ENCODE assay signal across 1 cellular context in the genomic region with DNA sequence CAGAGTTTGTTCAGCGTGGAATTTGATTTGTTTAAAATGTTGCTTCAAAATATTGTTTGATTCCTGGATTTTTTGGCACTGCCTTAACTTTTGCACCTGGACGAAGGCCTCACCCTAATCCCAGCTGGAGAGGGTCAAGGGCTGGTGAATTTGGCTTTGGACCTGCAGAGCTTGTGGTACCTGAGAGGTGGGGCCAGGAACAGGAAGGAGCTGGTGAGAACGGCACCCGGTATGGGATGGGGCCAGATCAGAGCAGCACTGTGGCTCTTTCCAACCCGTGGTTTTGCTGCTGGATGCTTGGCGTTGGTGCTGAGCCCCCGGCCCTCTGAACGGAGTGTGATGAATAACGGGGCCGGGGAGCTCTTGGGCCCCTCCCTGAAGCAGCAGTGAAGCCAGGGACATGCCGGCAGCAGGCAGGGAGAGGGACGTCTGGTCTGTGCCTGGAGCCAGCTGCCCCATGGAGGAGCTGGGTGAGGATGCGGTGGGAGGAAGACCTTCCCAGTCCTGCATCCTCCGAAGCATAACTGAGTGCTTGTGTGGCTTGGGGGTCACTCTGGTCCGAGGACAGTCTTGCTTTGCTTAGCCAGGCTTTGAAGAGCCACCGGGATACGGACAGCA.
TF ChIP-seq lines count a peak whose summit lies in the region.

No MANE protein-coding gene starts in this region.

TF ChIP-seq in HepG2, 621 proteins besides CTCF, POLR2A, EP300 and RAD21 (continued from another document):
- TF ChIP-seq, protein P1, sequence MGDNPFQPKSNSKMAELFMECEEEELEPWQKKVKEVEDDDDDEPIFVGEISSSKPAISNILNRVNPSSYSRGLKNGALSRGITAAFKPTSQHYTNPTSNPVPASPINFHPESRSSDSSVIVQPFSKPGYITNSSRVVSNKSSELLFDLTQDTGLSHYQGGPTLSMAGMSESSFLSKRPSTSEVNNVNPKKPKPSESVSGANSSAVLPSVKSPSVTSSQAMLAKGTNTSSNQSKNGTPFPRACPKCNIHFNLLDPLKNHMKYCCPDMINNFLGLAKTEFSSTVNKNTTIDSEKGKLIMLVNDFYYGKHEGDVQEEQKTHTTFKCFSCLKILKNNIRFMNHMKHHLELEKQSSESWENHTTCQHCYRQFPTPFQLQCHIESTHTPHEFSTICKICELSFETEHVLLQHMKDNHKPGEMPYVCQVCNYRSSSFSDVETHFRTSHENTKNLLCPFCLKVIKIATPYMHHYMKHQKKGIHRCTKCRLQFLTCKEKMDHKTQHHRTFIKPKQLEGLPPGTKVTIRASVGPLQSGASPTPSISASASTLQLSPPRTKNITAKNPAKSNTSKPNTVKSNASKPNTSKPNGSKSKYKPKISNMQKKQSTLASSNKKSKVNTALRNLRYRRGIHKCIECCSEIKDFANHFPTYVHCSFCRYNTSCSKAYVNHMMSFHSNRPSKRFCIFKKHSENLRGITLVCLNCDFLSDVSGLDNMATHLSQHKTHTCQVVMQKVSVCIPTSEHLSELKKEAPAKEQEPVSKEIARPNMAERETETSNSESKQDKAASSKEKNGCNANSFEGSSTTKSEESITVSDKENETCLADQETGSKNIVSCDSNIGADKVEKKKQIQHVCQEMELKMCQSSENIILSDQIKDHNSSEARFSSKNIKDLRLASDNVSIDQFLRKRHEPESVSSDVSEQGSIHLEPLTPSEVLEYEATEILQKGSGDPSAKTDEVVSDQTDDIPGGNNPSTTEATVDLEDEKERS (CRISPR knock-in tag; IDR thresholded peaks at IDR 0.05), result no peak
- TF ChIP-seq SALL2 (CRISPR knock-in tag; IDR thresholded peaks at IDR 0.05) (no peak), HOXA5 (CRISPR knock-in tag; IDR thresholded peaks at IDR 0.05) (no peak), AKAP8 (CRISPR knock-in tag; IDR thresholded peaks at IDR 0.05) (0 out of 2 replicates have a peak, but pooled peaks have one; percentile 17), TBP (CRISPR knock-in tag; IDR thresholded peaks at IDR 0.05) (no peak), SIN3B (IDR thresholded peaks at IDR 0.05; ENCODE audit: low read length) (no peak), POGZ (CRISPR knock-in tag; IDR thresholded peaks at IDR 0.05) (no peak), ZNF878 (CRISPR knock-in tag; IDR thresholded peaks at IDR 0.05) (no peak), MAFG (CRISPR knock-in tag; IDR thresholded peaks at IDR 0.05) (no peak), NR2F1 (CRISPR knock-in tag; IDR thresholded peaks at IDR 0.05) (no peak), SNRNP70 (IDR thresholded peaks at IDR 0.05; ENCODE audit: low read depth, low read length) (no peak), ADNP (CRISPR knock-in tag; IDR thresholded peaks at IDR 0.05) (no peak), ZNF180 (CRISPR knock-in tag; IDR thresholded peaks at IDR 0.05; ENCODE audit: borderline replicate concordance, low read depth) (no peak), ZNF33B (CRISPR knock-in tag; IDR thresholded peaks at IDR 0.05) (no peak), FOXP1 (IDR thresholded peaks at IDR 0.05) (no peak), FOXP1 (CRISPR knock-in tag; IDR thresholded peaks at IDR 0.05) (no peak), SOX6 (IDR thresholded peaks at IDR 0.05) (no peak), SOX6 (CRISPR knock-in tag; IDR thresholded peaks at IDR 0.05) (no peak), TMF1 (CRISPR knock-in tag; IDR thresholded peaks at IDR 0.05; ENCODE audit: low read depth) (no peak), ZNF816 (CRISPR knock-in tag; IDR thresholded peaks at IDR 0.05; ENCODE audit: borderline replicate concordance) (no peak), ZNF768 (CRISPR knock-in tag; IDR thresholded peaks at IDR 0.05) (0 out of 2 replicates have a peak, but pooled peaks have one; percentile 9), ZNF749 (CRISPR knock-in tag; IDR thresholded peaks at IDR 0.05; ENCODE audit: borderline replicate concordance) (no peak), ZNF614 (CRISPR knock-in tag; IDR thresholded peaks at IDR 0.05; ENCODE audit: borderline replicate concordance) (no peak), GATA4 (IDR thresholded peaks at IDR 0.05; ENCODE audit: borderline replicate concordance, low read depth) (no peak), ZNF644 (CRISPR knock-in tag; IDR thresholded peaks at IDR 0.05; ENCODE audit: low read depth) (no peak), ZBTB20 (CRISPR knock-in tag; IDR thresholded peaks at IDR 0.05; ENCODE audit: borderline replicate concordance, low read depth) (no peak), ONECUT2 (CRISPR knock-in tag; IDR thresholded peaks at IDR 0.05) (no peak), PITX1 (CRISPR knock-in tag; IDR thresholded peaks at IDR 0.05) (no peak), NRL (CRISPR knock-in tag; IDR thresholded peaks at IDR 0.05; ENCODE audit: borderline replicate concordance) (0 out of 2 replicates have a peak, but pooled peaks have one; percentile 43), HDAC6 (IDR thresholded peaks at IDR 0.05; ENCODE audit: low read depth, low read length) (no peak), ZBTB42 (CRISPR knock-in tag; IDR thresholded peaks at IDR 0.05) (no peak), SNAI1 (CRISPR knock-in tag; IDR thresholded peaks at IDR 0.05; ENCODE audit: borderline replicate concordance) (no peak), RBM22 (optimal IDR thresholded peaks at IDR 0.05; ENCODE audit: low read length) (peak; percentile 74), SMAD1 (CRISPR knock-in tag; IDR thresholded peaks at IDR 0.05; ENCODE audit: borderline replicate concordance, low read depth) (no peak), FOXA1 (IDR thresholded peaks at IDR 0.05) (no peak), FOXA1 (CRISPR knock-in tag; IDR thresholded peaks at IDR 0.05) (no peak), AGO2 (optimal IDR thresholded peaks at IDR 0.05; ENCODE audit: low read depth, low read length) (peak; percentile 65)
- TF ChIP-seq, protein P2, sequence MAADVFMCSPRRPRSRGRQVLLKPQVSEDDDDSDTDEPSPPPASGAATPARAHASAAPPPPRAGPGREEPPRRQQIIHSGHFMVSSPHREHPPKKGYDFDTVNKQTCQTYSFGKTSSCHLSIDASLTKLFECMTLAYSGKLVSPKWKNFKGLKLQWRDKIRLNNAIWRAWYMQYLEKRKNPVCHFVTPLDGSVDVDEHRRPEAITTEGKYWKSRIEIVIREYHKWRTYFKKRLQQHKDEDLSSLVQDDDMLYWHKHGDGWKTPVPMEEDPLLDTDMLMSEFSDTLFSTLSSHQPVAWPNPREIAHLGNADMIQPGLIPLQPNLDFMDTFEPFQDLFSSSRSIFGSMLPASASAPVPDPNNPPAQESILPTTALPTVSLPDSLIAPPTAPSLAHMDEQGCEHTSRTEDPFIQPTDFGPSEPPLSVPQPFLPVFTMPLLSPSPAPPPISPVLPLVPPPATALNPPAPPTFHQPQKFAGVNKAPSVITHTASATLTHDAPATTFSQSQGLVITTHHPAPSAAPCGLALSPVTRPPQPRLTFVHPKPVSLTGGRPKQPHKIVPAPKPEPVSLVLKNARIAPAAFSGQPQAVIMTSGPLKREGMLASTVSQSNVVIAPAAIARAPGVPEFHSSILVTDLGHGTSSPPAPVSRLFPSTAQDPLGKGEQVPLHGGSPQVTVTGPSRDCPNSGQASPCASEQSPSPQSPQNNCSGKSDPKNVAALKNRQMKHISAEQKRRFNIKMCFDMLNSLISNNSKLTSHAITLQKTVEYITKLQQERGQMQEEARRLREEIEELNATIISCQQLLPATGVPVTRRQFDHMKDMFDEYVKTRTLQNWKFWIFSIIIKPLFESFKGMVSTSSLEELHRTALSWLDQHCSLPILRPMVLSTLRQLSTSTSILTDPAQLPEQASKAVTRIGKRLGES (CRISPR knock-in tag; IDR thresholded peaks at IDR 0.05; ENCODE audit: borderline replicate concordance), result no peak
- TF ChIP-seq, protein P3, sequence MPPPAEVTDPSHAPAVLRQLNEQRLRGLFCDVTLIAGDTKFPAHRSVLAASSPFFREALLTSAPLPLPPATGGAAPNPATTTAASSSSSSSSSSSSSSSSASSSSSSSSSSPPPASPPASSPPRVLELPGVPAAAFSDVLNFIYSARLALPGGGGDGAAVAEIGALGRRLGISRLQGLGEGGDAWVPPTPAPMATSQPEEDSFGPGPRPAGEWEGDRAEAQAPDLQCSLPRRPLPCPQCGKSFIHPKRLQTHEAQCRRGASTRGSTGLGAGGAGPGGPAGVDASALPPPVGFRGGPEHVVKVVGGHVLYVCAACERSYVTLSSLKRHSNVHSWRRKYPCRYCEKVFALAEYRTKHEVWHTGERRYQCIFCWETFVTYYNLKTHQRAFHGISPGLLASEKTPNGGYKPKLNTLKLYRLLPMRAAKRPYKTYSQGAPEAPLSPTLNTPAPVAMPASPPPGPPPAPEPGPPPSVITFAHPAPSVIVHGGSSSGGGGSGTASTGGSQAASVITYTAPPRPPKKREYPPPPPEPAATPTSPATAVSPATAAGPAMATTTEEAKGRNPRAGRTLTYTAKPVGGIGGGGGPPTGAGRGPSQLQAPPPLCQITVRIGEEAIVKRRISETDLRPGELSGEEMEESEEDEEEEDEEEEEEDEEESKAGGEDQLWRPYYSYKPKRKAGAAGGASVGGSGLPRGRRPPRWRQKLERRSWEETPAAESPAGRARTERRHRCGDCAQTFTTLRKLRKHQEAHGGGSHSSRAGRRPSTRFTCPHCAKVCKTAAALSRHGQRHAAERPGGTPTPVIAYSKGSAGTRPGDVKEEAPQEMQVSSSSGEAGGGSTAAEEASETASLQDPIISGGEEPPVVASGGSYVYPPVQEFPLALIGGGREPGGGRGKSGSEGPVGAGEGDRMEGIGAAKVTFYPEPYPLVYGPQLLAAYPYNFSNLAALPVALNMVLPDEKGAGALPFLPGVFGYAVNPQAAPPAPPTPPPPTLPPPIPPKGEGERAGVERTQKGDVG (CRISPR knock-in tag; IDR thresholded peaks at IDR 0.05; ENCODE audit: borderline replicate concordance), result no peak
- TF ChIP-seq, protein P4, sequence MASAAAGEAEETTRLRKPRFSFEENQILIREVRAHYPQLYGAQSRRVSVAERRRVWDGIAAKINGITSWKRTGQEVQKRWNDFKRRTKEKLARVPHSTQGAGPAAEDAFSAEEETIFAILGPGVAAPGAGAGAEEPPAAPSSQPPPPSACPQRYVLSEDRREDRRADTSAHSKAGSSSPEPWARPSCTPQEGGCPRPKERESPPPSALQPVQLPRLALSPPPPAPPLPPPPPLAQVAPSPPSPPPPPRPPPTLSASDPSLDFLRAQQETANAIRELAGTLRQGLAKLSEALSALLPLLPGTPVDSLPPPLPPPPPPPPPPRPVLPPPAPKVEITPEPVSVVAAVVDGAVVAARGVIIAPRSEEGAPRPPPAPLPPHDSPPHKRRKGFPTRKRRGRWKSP (CRISPR knock-in tag; IDR thresholded peaks at IDR 0.05), result no peak
- TF ChIP-seq, protein P5, sequence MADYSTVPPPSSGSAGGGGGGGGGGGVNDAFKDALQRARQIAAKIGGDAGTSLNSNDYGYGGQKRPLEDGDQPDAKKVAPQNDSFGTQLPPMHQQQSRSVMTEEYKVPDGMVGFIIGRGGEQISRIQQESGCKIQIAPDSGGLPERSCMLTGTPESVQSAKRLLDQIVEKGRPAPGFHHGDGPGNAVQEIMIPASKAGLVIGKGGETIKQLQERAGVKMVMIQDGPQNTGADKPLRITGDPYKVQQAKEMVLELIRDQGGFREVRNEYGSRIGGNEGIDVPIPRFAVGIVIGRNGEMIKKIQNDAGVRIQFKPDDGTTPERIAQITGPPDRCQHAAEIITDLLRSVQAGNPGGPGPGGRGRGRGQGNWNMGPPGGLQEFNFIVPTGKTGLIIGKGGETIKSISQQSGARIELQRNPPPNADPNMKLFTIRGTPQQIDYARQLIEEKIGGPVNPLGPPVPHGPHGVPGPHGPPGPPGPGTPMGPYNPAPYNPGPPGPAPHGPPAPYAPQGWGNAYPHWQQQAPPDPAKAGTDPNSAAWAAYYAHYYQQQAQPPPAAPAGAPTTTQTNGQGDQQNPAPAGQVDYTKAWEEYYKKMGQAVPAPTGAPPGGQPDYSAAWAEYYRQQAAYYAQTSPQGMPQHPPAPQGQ (CRISPR knock-in tag; IDR thresholded peaks at IDR 0.05; ENCODE audit: borderline replicate concordance), result no peak
- TF ChIP-seq, protein P6, sequence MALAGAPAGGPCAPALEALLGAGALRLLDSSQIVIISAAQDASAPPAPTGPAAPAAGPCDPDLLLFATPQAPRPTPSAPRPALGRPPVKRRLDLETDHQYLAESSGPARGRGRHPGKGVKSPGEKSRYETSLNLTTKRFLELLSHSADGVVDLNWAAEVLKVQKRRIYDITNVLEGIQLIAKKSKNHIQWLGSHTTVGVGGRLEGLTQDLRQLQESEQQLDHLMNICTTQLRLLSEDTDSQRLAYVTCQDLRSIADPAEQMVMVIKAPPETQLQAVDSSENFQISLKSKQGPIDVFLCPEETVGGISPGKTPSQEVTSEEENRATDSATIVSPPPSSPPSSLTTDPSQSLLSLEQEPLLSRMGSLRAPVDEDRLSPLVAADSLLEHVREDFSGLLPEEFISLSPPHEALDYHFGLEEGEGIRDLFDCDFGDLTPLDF (CRISPR knock-in tag; IDR thresholded peaks at IDR 0.05), result no peak
- TF ChIP-seq, protein P7, sequence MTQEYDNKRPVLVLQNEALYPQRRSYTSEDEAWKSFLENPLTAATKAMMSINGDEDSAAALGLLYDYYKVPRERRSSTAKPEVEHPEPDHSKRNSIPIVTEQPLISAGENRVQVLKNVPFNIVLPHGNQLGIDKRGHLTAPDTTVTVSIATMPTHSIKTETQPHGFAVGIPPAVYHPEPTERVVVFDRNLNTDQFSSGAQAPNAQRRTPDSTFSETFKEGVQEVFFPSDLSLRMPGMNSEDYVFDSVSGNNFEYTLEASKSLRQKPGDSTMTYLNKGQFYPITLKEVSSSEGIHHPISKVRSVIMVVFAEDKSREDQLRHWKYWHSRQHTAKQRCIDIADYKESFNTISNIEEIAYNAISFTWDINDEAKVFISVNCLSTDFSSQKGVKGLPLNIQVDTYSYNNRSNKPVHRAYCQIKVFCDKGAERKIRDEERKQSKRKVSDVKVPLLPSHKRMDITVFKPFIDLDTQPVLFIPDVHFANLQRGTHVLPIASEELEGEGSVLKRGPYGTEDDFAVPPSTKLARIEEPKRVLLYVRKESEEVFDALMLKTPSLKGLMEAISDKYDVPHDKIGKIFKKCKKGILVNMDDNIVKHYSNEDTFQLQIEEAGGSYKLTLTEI (CRISPR knock-in tag; conservative IDR thresholded peaks at IDR 0.05), result no peak
- TF ChIP-seq, protein P8, sequence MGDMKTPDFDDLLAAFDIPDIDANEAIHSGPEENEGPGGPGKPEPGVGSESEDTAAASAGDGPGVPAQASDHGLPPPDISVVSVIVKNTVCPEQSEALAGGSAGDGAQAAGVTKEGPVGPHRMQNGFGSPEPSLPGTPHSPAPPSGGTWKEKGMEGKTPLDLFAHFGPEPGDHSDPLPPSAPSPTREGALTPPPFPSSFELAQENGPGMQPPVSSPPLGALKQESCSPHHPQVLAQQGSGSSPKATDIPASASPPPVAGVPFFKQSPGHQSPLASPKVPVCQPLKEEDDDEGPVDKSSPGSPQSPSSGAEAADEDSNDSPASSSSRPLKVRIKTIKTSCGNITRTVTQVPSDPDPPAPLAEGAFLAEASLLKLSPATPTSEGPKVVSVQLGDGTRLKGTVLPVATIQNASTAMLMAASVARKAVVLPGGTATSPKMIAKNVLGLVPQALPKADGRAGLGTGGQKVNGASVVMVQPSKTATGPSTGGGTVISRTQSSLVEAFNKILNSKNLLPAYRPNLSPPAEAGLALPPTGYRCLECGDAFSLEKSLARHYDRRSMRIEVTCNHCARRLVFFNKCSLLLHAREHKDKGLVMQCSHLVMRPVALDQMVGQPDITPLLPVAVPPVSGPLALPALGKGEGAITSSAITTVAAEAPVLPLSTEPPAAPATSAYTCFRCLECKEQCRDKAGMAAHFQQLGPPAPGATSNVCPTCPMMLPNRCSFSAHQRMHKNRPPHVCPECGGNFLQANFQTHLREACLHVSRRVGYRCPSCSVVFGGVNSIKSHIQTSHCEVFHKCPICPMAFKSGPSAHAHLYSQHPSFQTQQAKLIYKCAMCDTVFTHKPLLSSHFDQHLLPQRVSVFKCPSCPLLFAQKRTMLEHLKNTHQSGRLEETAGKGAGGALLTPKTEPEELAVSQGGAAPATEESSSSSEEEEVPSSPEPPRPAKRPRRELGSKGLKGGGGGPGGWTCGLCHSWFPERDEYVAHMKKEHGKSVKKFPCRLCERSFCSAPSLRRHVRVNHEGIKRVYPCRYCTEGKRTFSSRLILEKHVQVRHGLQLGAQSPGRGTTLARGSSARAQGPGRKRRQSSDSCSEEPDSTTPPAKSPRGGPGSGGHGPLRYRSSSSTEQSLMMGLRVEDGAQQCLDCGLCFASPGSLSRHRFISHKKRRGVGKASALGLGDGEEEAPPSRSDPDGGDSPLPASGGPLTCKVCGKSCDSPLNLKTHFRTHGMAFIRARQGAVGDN (CRISPR knock-in tag; IDR thresholded peaks at IDR 0.05), result no peak
